8 cellular contexts compared by ENCODE assay signal in the genomic region with DNA sequence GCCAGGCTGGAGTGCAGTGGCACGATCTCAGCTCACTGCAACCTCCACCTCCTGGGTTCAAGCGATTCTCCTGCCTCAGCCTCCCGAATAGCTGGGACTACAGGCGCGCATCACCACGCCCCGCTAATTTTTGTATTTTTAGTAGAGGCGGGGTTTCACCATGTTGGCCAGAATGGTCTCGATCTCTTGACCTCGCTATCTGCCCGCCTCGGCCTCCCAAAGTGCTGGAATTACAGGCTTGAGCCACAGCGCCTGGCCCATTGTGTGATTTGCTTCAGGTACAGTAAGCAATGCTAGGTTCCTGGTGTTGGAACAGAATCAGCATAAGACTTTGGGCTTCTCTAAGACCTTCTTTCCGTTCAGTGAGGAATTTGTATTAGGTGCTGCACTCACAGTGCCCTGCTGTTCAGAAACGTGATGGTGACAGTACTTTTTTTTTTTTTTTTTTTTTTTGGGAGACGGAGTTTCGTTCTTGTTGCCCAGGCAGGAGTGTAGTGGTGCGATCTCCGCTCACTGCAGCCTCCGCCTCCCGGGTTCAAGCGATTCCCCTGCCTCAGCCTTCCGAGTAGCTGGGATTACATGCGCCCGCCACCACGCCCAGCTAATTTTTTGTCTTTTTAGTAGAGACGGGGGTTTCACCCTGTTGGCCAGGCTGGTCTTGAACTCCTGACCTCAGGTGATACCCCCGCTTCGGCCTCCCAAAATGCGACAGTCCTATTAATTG. TPM values are rescaled to one million over a fixed set of nuclear protein-coding genes. Genes with fewer than 3 reads are reported as not detected.
DNase-seq lines count a peak whose midpoint lies in the region; ATAC-seq and TF ChIP-seq lines count a peak whose summit lies in the region.
"Not testable (repeated sequence)": the region's sequence is repeated elsewhere in the genome, so short reads cannot be mapped to it uniquely, and the experiment has no call there.

No MANE protein-coding gene starts in this region.

- peaks cover 30% of the 10 kb centered on the region for H3K36me3 ChIP-seq in HAP-1 (replicated peaks)
- not testable (repeated sequence) for H3K36me3 ChIP-seq in subcutaneous abdominal adipose tissue (ENCODE audit: control insufficient read depth in 5 of 5, insufficient read depth in 5 of 5, low read length in 5 of 5)

- intact Hi-C loops in CD14-positive monocyte (cut with micrococcal nuclease) (loop anchor here (5.0 kb wide), 2 partner anchors 91 to 131 kb away; partner anchors contain the start of genes ABHD3 (in 1 of the 2) and MIB1 (in 1 of the 2)), right cardiac atrium (cut with DNase I) (loop anchor here in 1 of 4 donors (5.0 kb wide), 1 partner anchor 91 kb away; the partner anchor contains the start of gene ABHD3)
- intact Hi-C loops in activated CD4-positive, alpha-beta memory T cell treated with anti-CD3 and anti-CD28 coated beads for 36 hours (cut with micrococcal nuclease) = loop anchor here (1.0 to 5.0 kb wide), 4 partner anchors 11 to 1841 kb away; partner anchors contain the start of genes ABHD3, ESCO1, MIB1 and RIOK3

- in situ Hi-C loops in HAP-1 (cut with MboI; ENCODE audit: low sequenced_read_pairs) = loop anchor here (25.0 kb wide), 2 partner anchors 99 to 349 kb away; no protein-coding TSS in a partner anchor

- H3K4me1 Mint-ChIP-seq in CD14-positive monocyte (peaks cover 20% of the 10 kb centered on the region), chondrocyte (ENCODE audit: low read depth) (peaks cover 28% of the 10 kb centered on the region)
- H3K4me1 Mint-ChIP-seq in activated CD4-positive, alpha-beta memory T cell treated with anti-CD3 and anti-CD28 coated beads for 36 hours (ENCODE audit: low read depth) = peaks cover 25% of the 10 kb centered on the region
- H3K4me1 Mint-ChIP-seq in natural killer cell treated with Interleukin-12 subunit alpha and Interleukin-12 subunit beta and Interleukin-15 and Interleukin-18, amount 100 ng/mL, for 72 hours (ENCODE audit: low read depth in 2 of 2) = peaks cover 14 to 26% of the 10 kb centered on the region in 2 donors

- peaks cover 10% of the 10 kb centered on the region for H3K4me1 ChIP-seq in HAP-1
- H3K4me1 ChIP-seq in right cardiac atrium (ENCODE audit: control insufficient read depth, insufficient read depth, low read length) = not testable (repeated sequence)
- H3K4me1 ChIP-seq in subcutaneous abdominal adipose tissue (ENCODE audit: control insufficient read depth in 5 of 5, insufficient read depth in 5 of 5, low read length in 5 of 5) = peaks cover 0 to 15% (median 14%) of the 10 kb centered on the region in 5 donors

- not testable (repeated sequence) for DNase-seq in CD14-positive monocyte (ENCODE audit: low spot score); HAP-1 (ENCODE audit: low spot score in 2 of 2); activated CD4-positive, alpha-beta memory T cell treated with anti-CD3 and anti-CD28 coated beads for 36 hours; chondrocyte (ENCODE audit: low spot score); natural killer cell treated with Interleukin-12 subunit alpha and Interleukin-12 subunit beta and Interleukin-15 and Interleukin-18, amount 100 ng/mL, for 72 hours (ENCODE audit: low spot score)
- DNase-seq in NCI-H1694 (lab: John Stamatoyannopoulos, UW) = peak; percentile 20
- peak in 1 of 3 donors; percentile 52 for DNase-seq in right cardiac atrium

- H3K9ac ChIP-seq in subcutaneous abdominal adipose tissue (ENCODE audit: low read length in 5 of 5) = peak overlapping the region in 4 of 5 donors; percentile 36 to 97 (median 92)

- POLR2A ChIA-PET in activated CD4-positive, alpha-beta memory T cell treated with anti-CD3 and anti-CD28 coated beads for 36 hours (lab: Charles Lee) = interaction anchor here (1.7 to 4.4 kb wide), 3 partner anchors 11 to 93 kb away, joined by 3 to 49 read pairs (median 7); partner anchors contain the start of genes ABHD3 and ESCO1

- not testable (repeated sequence) for H3K9me3 ChIP-seq in HAP-1; right cardiac atrium (ENCODE audit: control insufficient read depth, low read length); subcutaneous abdominal adipose tissue (ENCODE audit: control insufficient read depth in 5 of 5, low read length in 5 of 5)

- WGBS in right cardiac atrium = 64% methylated on average over 30 of the region's 30 CpGs

- peak in 1 of 2 donors; percentile 5 for ATAC-seq in right cardiac atrium
- not testable (repeated sequence) for ATAC-seq in natural killer cell treated with Interleukin-12 subunit alpha and Interleukin-12 subunit beta and Interleukin-15 and Interleukin-18, amount 100 ng/mL, for 72 hours

- H3K27ac Mint-ChIP-seq in CD14-positive monocyte (peak overlapping the region; percentile 95 to 99 (median 98)), chondrocyte (ENCODE audit: unreplicated experiment) (peak overlapping the region; percentile 100)
- H3K27ac Mint-ChIP-seq in activated CD4-positive, alpha-beta memory T cell treated with anti-CD3 and anti-CD28 coated beads for 36 hours = peak overlapping the region; percentile 94
- H3K27ac Mint-ChIP-seq in natural killer cell treated with Interleukin-12 subunit alpha and Interleukin-12 subunit beta and Interleukin-15 and Interleukin-18, amount 100 ng/mL, for 72 hours = peak overlapping the region; percentile 95 to 99

- H3K9me3 Mint-ChIP-seq in CD14-positive monocyte = peaks cover 0 to 11% (median 3%) of the 10 kb centered on the region in 7 donors
- H3K9me3 Mint-ChIP-seq in activated CD4-positive, alpha-beta memory T cell treated with anti-CD3 and anti-CD28 coated beads for 36 hours; chondrocyte (ENCODE audit: low read depth); natural killer cell treated with Interleukin-12 subunit alpha and Interleukin-12 subunit beta and Interleukin-15 and Interleukin-18, amount 100 ng/mL, for 72 hours: not testable (repeated sequence)

- H3K36me3 Mint-ChIP-seq in CD14-positive monocyte = peaks cover 9 to 12% of the 10 kb centered on the region in 2 donors
- H3K36me3 Mint-ChIP-seq in activated CD4-positive, alpha-beta memory T cell treated with anti-CD3 and anti-CD28 coated beads for 36 hours = peaks cover 24% of the 10 kb centered on the region
- H3K36me3 Mint-ChIP-seq in chondrocyte (ENCODE audit: low read depth); natural killer cell treated with Interleukin-12 subunit alpha and Interleukin-12 subunit beta and Interleukin-15 and Interleukin-18, amount 100 ng/mL, for 72 hours: not testable (repeated sequence)

- H3K27me3 Mint-ChIP-seq in CD14-positive monocyte (ENCODE audit: low read depth in 3 of 3); activated CD4-positive, alpha-beta memory T cell treated with anti-CD3 and anti-CD28 coated beads for 36 hours; chondrocyte (ENCODE audit: low read depth); natural killer cell treated with Interleukin-12 subunit alpha and Interleukin-12 subunit beta and Interleukin-15 and Interleukin-18, amount 100 ng/mL, for 72 hours: not testable (repeated sequence)

- not testable (repeated sequence) for TF ChIP-seq CTCF in CD14-positive monocyte (IDR thresholded peaks at IDR 0.05); chondrocyte (IDR thresholded peaks at IDR 0.05)

- H3K27ac ChIP-seq in right cardiac atrium (ENCODE audit: low read length) = not testable (repeated sequence)
- H3K27ac ChIP-seq in subcutaneous abdominal adipose tissue (ENCODE audit: low read depth, low read length) = peak overlapping the region; percentile 88

- H3K4me3 ChIP-seq in HAP-1 (peak overlapping the region; percentile 93), right cardiac atrium (ENCODE audit: low read length) (peak overlapping the region; percentile 62), subcutaneous abdominal adipose tissue (ENCODE audit: low read depth in 1 of 5, low read length in 5 of 5) (peak overlapping the region; percentile 61 to 92 (median 87))

- CTCF ChIA-PET in activated CD4-positive, alpha-beta memory T cell treated with anti-CD3 and anti-CD28 coated beads for 36 hours (lab: Charles Lee) = interaction anchor here (0.9 to 6.4 kb wide), 8 partner anchors 10 to 131 kb away, joined by 3 to 139 read pairs (median 5); partner anchors contain the start of gene ESCO1

- H3K4me3 Mint-ChIP-seq in CD14-positive monocyte (peak overlapping the region; percentile 93 to 99), chondrocyte (ENCODE audit: unreplicated experiment) (peak overlapping the region; percentile 99)
- H3K4me3 Mint-ChIP-seq in activated CD4-positive, alpha-beta memory T cell treated with anti-CD3 and anti-CD28 coated beads for 36 hours = peak overlapping the region; percentile 86
- H3K4me3 Mint-ChIP-seq in natural killer cell treated with Interleukin-12 subunit alpha and Interleukin-12 subunit beta and Interleukin-15 and Interleukin-18, amount 100 ng/mL, for 72 hours = peak overlapping the region; percentile 100

- H3K27me3 ChIP-seq in HAP-1 (ENCODE audit: low read depth); right cardiac atrium (ENCODE audit: control insufficient read depth, insufficient read depth); subcutaneous abdominal adipose tissue (ENCODE audit: control insufficient read depth in 5 of 5, insufficient read depth in 4 of 5, low read length in 5 of 5): not testable (repeated sequence)

RNA-seq across cellular contexts. Expression of gene SNRPD1, which starts 0.6 kb away (rescaled TPM):
- 10 to 100 TPM; 50.9 to 56.7 TPM for polyA plus RNA-seq in CD14-positive monocyte
- total RNA-seq in activated CD4-positive, alpha-beta memory T cell treated with anti-CD3 and anti-CD28 coated beads for 36 hours = 100 to 1,000 TPM; 153 to 164 TPM
- total RNA-seq in chondrocyte = 27.5 to 53.6 TPM (median 33.7 TPM) in 3 replicates
- total RNA-seq in right cardiac atrium = 10 to 100 TPM; 17.1 to 29.9 (median 25.4) TPM
- polyA plus RNA-seq in right cardiac atrium = 11.0 TPM
- total RNA-seq in natural killer cell treated with Interleukin-12 subunit alpha and Interleukin-12 subunit beta and Interleukin-15 and Interleukin-18, amount 100 ng/mL, for 72 hours = 100 to 1,000 TPM in 1 of 2 donors, 10 to 100 TPM in 1; 91.2 to 158 TPM

RNA-seq across cellular contexts. Expression of gene ESCO1, which starts 11.1 kb away (rescaled TPM):
- 1 to 10 TPM; 1.3 to 2.5 TPM for polyA plus RNA-seq in CD14-positive monocyte
- 10 to 100 TPM; 18.6 to 22.0 TPM for total RNA-seq in activated CD4-positive, alpha-beta memory T cell treated with anti-CD3 and anti-CD28 coated beads for 36 hours
- 11.6 to 15.2 TPM (median 12.0 TPM) in 3 replicates for total RNA-seq in chondrocyte
- 10 to 100 TPM; 10.3 to 13.4 (median 11.5) TPM for total RNA-seq in right cardiac atrium
- 8.0 TPM for polyA plus RNA-seq in right cardiac atrium
- 10 to 100 TPM; 20.7 to 29.6 TPM for total RNA-seq in natural killer cell treated with Interleukin-12 subunit alpha and Interleukin-12 subunit beta and Interleukin-15 and Interleukin-18, amount 100 ng/mL, for 72 hours
